ENCODE assay signal across 37 cellular contexts in the genomic region with DNA sequence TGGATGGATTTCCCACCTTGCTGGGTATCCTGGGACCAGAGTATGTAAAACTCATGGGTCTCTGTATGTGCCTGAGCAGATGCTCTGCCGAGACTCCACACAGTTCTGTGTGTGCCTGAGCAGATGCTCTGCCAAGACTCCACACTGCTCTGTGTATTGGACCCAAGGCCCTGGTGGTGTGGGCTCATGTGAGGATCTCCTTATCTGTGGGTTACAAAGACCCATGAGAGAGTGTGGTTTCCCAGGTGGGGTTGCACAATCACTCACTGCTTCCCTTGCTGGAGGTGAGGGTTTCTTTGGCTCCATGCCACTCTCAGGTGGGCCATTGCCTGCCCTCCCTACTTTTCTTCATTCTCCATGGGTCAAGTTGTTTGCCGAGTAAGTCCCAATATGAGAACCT.
"Had no signal": no experiment of that assay in that cellular context is flagged by ENCODE, and none has a peak within 500 bp of the region (broad histone marks: within the 10 kb centered on the region; RNA-seq: fewer than 3 reads in every experiment).

No MANE protein-coding gene starts in this region.

- H3K9me3 Mint-ChIP-seq: activated CD4-positive, alpha-beta memory T cell treated with anti-CD3 and anti-CD28 coated beads, Interleukin-2, amount 10 ng/mL, durations not matched to agents 7 days and 5 days; activated naive CD4-positive, alpha-beta T cell treated with anti-CD3 and anti-CD28 coated beads, Interleukin-2, amount 10 ng/mL, durations not matched to agents 7 days and 5 days; activated naive CD8-positive, alpha-beta T cell treated with anti-CD3 and anti-CD28 coated beads, Interleukin-2, amount 50 U/mL, for 24 hours; activated T-cell treated with anti-CD3 and anti-CD28 coated beads, Interleukin-2, amount 50 U/mL, for 24 hours; T-helper 1 cell treated with Interleukin-12 subunit alpha and Interleukin-12 subunit beta and Interleukin-4 antibody, amounts not matched to agents 30 μg/mL and 1 μg/mL, for 36 hours; T-helper 2 cell treated with Interferon-gamma antibody and Interleukin-4, amounts not matched to agents 5 μg/mL and 100 μg/mL, for 36 hours had no signal

- H3K27ac Mint-ChIP-seq: activated CD4-positive, alpha-beta memory T cell treated with anti-CD3 and anti-CD28 coated beads, Interleukin-2, amount 10 ng/mL, durations not matched to agents 7 days and 5 days; activated CD4-positive, alpha-beta T cell treated with anti-CD3 and anti-CD28 coated beads for 36 hours; activated CD4-positive, alpha-beta T cell treated with anti-CD3 and anti-CD28 coated beads, Interleukin-2, amount 10 ng/mL, durations not matched to agents 7 days and 5 days; activated CD8-positive, alpha-beta memory T cell treated with anti-CD3 and anti-CD28 coated beads, Interleukin-2, amount 10 ng/mL, durations not matched to agents 7 days and 5 days; activated CD8-positive, alpha-beta T cell treated with anti-CD3 and anti-CD28 coated beads, Interleukin-2, amount 10 ng/mL, durations not matched to agents 7 days and 5 days; activated naive CD4-positive, alpha-beta T cell treated with anti-CD3 and anti-CD28 coated beads, Interleukin-2, amount 10 ng/mL, durations not matched to agents 7 days and 5 days; activated naive CD4-positive, alpha-beta T cell treated with anti-CD3 and anti-CD28 coated beads, Interleukin-2, amount 50 U/mL, for 24 hours; activated naive CD8-positive, alpha-beta T cell; activated naive CD8-positive, alpha-beta T cell treated with anti-CD3 and anti-CD28 coated beads, Interleukin-2, amount 10 ng/mL, durations not matched to agents 7 days and 5 days; activated naive CD8-positive, alpha-beta T cell treated with anti-CD3 and anti-CD28 coated beads, Interleukin-2, amount 50 U/mL, for 24 hours; activated T-cell treated with anti-CD3 and anti-CD28 coated beads, Interleukin-2, amount 50 U/mL, for 24 hours; activated T-helper 2 cell treated with anti-CD3 and anti-CD28 coated beads, Interferon-gamma antibody, Interleukin-2, Interleukin-4, amounts not matched to agents 10 μg/mL and 5 μg/mL and 100 μg/mL, durations not matched to agents 14 hours and 24 hours and 36 hours; brain; T-helper 1 cell treated with Interleukin-12 subunit alpha and Interleukin-12 subunit beta and Interleukin-4 antibody, amounts not matched to agents 30 μg/mL and 1 μg/mL, for 36 hours; T-helper 2 cell treated with Interferon-gamma antibody and Interleukin-4, amounts not matched to agents 5 μg/mL and 100 μg/mL, for 36 hours; WTC11 had no signal

- H3K36me3 Mint-ChIP-seq: activated CD8-positive, alpha-beta memory T cell treated with anti-CD3 and anti-CD28 coated beads, Interleukin-2, amount 10 ng/mL, durations not matched to agents 7 days and 5 days; activated naive CD4-positive, alpha-beta T cell treated with anti-CD3 and anti-CD28 coated beads, Interleukin-2, amount 10 ng/mL, durations not matched to agents 7 days and 5 days; activated naive CD4-positive, alpha-beta T cell treated with anti-CD3 and anti-CD28 coated beads, Interleukin-2, amount 50 U/mL, for 24 hours; activated naive CD8-positive, alpha-beta T cell; brain had no signal

- H3K4me1 ChIP-seq: ascending aorta had no signal

- ATAC-seq: activated CD4-positive, alpha-beta T cell treated with anti-CD3 and anti-CD28 coated beads for 36 hours; activated CD4-positive, CD25-positive, alpha-beta regulatory T cell treated with anti-CD3 and anti-CD28 coated beads, Interleukin-2, amount 50 U/mL, for 24 hours; activated CD8-positive, alpha-beta memory T cell treated with anti-CD3 and anti-CD28 coated beads, Interleukin-2, amount 10 ng/mL, durations not matched to agents 7 days and 5 days; activated CD8-positive, alpha-beta T cell treated with anti-CD3 and anti-CD28 coated beads, Interleukin-2, amount 10 ng/mL, durations not matched to agents 7 days and 5 days; activated naive CD8-positive, alpha-beta T cell treated with anti-CD3 and anti-CD28 coated beads, Interleukin-2, amount 50 U/mL, for 24 hours; WTC11 had no signal

- H3K4me3 Mint-ChIP-seq: activated CD4-positive, alpha-beta memory T cell treated with anti-CD3 and anti-CD28 coated beads, Interleukin-2, amount 10 ng/mL, durations not matched to agents 7 days and 5 days; activated CD4-positive, alpha-beta T cell treated with anti-CD3 and anti-CD28 coated beads for 36 hours; activated CD4-positive, alpha-beta T cell treated with anti-CD3 and anti-CD28 coated beads, Interleukin-2, amount 10 ng/mL, durations not matched to agents 7 days and 5 days; activated CD8-positive, alpha-beta memory T cell treated with anti-CD3 and anti-CD28 coated beads, Interleukin-2, amount 10 ng/mL, durations not matched to agents 7 days and 5 days; activated CD8-positive, alpha-beta T cell treated with anti-CD3 and anti-CD28 coated beads, Interleukin-2, amount 10 ng/mL, durations not matched to agents 7 days and 5 days; activated naive CD4-positive, alpha-beta T cell treated with anti-CD3 and anti-CD28 coated beads, Interleukin-2, amount 10 ng/mL, durations not matched to agents 7 days and 5 days; activated naive CD4-positive, alpha-beta T cell treated with anti-CD3 and anti-CD28 coated beads, Interleukin-2, amount 50 U/mL, for 24 hours; activated naive CD8-positive, alpha-beta T cell; activated naive CD8-positive, alpha-beta T cell treated with anti-CD3 and anti-CD28 coated beads, Interleukin-2, amount 10 ng/mL, durations not matched to agents 7 days and 5 days; activated naive CD8-positive, alpha-beta T cell treated with anti-CD3 and anti-CD28 coated beads, Interleukin-2, amount 50 U/mL, for 24 hours; activated T-cell treated with anti-CD3 and anti-CD28 coated beads, Interleukin-2, amount 50 U/mL, for 24 hours; brain; central memory CD8-positive, alpha-beta T cell; T-helper 1 cell treated with Interleukin-12 subunit alpha and Interleukin-12 subunit beta and Interleukin-4 antibody, amounts not matched to agents 30 μg/mL and 1 μg/mL, for 36 hours; T-helper 2 cell treated with Interferon-gamma antibody and Interleukin-4, amounts not matched to agents 5 μg/mL and 100 μg/mL, for 36 hours; WTC11 had no signal

- H3K9me3 ChIP-seq: ascending aorta had no signal

- H3K4me1 Mint-ChIP-seq: activated CD4-positive, alpha-beta memory T cell treated with anti-CD3 and anti-CD28 coated beads, Interleukin-2, amount 10 ng/mL, durations not matched to agents 7 days and 5 days; activated CD4-positive, alpha-beta T cell treated with anti-CD3 and anti-CD28 coated beads for 36 hours; activated CD4-positive, alpha-beta T cell treated with anti-CD3 and anti-CD28 coated beads, Interleukin-2, amount 10 ng/mL, durations not matched to agents 7 days and 5 days; activated CD8-positive, alpha-beta memory T cell treated with anti-CD3 and anti-CD28 coated beads, Interleukin-2, amount 10 ng/mL, durations not matched to agents 7 days and 5 days; activated naive CD4-positive, alpha-beta T cell treated with anti-CD3 and anti-CD28 coated beads, Interleukin-2, amount 10 ng/mL, durations not matched to agents 7 days and 5 days; activated naive CD4-positive, alpha-beta T cell treated with anti-CD3 and anti-CD28 coated beads, Interleukin-2, amount 50 U/mL, for 24 hours; activated naive CD8-positive, alpha-beta T cell treated with anti-CD3 and anti-CD28 coated beads, Interleukin-2, amount 10 ng/mL, durations not matched to agents 7 days and 5 days; activated naive CD8-positive, alpha-beta T cell treated with anti-CD3 and anti-CD28 coated beads, Interleukin-2, amount 50 U/mL, for 24 hours; brain; central memory CD8-positive, alpha-beta T cell had no signal

- H3K27ac ChIP-seq: ascending aorta, cardiac muscle cell, WERI-Rb-1 had no signal

- DNase-seq: activated CD4-positive, alpha-beta memory T cell treated with anti-CD3 and anti-CD28 coated beads, Interleukin-2, amount 10 ng/mL, durations not matched to agents 7 days and 5 days; activated CD4-positive, alpha-beta T cell treated with anti-CD3 and anti-CD28 coated beads for 1 hour; activated CD4-positive, alpha-beta T cell treated with anti-CD3 and anti-CD28 coated beads for 36 hours; activated CD4-positive, alpha-beta T cell treated with anti-CD3 and anti-CD28 coated beads for 48 hours; activated CD4-positive, alpha-beta T cell treated with anti-CD3 and anti-CD28 coated beads, Interleukin-2, amount 10 ng/mL, durations not matched to agents 7 days and 5 days; activated CD4-positive, alpha-beta T cell treated with anti-CD3 and anti-CD28 coated beads, Interleukin-2, amount 50 U/mL, for 48 hours; activated CD4-positive, CD25-positive, alpha-beta regulatory T cell; activated CD8-positive, alpha-beta memory T cell treated with anti-CD3 and anti-CD28 coated beads for 24 hours; activated CD8-positive, alpha-beta memory T cell treated with anti-CD3 and anti-CD28 coated beads, Interleukin-2, amount 10 ng/mL, durations not matched to agents 7 days and 5 days; activated CD8-positive, alpha-beta memory T cell treated with anti-CD3 and anti-CD28 coated beads, Interleukin-2, amount 50 U/mL, for 48 hours; activated CD8-positive, alpha-beta T cell treated with anti-CD3 and anti-CD28 coated beads, Interleukin-2, amount 10 ng/mL, durations not matched to agents 7 days and 5 days; activated effector memory CD4-positive, alpha-beta T cell treated with Interleukin-2 at 50 U/mL for 16 hours; activated gamma-delta T cell; activated naive CD4-positive, alpha-beta T cell treated with anti-CD3 and anti-CD28 coated beads, Interleukin-2, amount 10 ng/mL, durations not matched to agents 7 days and 5 days; activated naive CD4-positive, alpha-beta T cell treated with Interleukin-2 at 50 U/mL for 16 hours; activated naive CD8-positive, alpha-beta T cell treated with anti-CD3 and anti-CD28 coated beads, Interleukin-2, amount 10 ng/mL, durations not matched to agents 7 days and 5 days; activated naive CD8-positive, alpha-beta T cell treated with anti-CD3 and anti-CD28 coated beads, Interleukin-2, amount 50 U/mL, for 24 hours; activated T-cell treated with anti-CD3 and anti-CD28 coated beads, Interleukin-2, amount 50 U/mL, for 24 hours; activated T-cell treated with anti-CD3 and anti-CD28 coated beads, Interleukin-2, amount 50 U/mL, for 48 hours; amygdala; anterior cingulate cortex; cerebellar nuclear complex; T-helper 1 cell; T-helper 2 cell; T-helper 9 cell; WERI-Rb-1 had no signal

- H3K36me3 ChIP-seq: ascending aorta, cardiac muscle cell, WERI-Rb-1 had no signal

- H3K27me3 ChIP-seq: ascending aorta, cardiac muscle cell had no signal

- H3K4me3 ChIP-seq: ascending aorta, cardiac muscle cell had no signal
